8 cellular contexts compared by ENCODE assay signal in the genomic region with DNA sequence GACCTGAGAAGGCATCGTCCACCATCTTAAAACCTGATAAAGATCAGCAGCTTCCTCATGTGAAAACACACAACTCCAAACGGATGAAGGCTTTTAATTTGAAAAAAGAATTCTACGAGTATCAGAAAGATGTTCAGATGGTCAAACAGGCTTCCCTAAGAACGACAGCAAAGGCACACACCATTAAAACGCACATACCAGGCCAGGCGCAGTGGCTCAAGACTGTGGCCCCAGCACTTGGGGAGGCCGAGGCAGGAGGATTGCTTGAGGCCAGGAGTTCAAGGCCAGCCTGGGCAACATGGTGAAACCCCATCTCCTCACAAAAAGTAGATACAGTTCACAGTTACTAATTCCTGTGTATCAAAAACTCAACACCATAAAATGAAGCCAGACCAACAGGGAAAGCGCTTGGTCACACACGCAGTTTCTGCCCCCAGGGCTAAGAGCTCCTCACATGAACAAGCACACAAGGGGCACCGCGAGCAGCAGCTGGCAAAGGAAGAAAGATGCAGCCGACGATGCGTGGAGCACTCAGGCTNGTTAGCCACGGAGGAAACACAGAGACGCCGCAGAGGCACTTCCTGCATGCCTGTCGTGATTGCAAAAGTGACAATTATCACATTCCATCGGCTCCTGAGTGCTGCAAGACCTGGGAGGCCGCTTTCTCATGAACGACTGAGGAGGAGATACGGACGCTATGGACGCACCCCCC.
DNase-seq lines count a peak whose midpoint lies in the region; ATAC-seq and TF ChIP-seq lines count a peak whose summit lies in the region.

No MANE protein-coding gene starts in this region.

- no peak for TF ChIP-seq POLR2A in uterus (IDR thresholded peaks at IDR 0.05)

- no peaks in the 10 kb centered on the region for H3K4me1 ChIP-seq in uterus

- ATAC-seq in HG02852 (IDR thresholded peaks at IDR 0.05; ENCODE audit: unreplicated experiment) (no peak), HG02938 (IDR thresholded peaks at IDR 0.05; ENCODE audit: unreplicated experiment) (no peak)

- peaks cover 0 to 13% of the 10 kb centered on the region in 2 donors for H3K27me3 ChIP-seq in uterus

- TF ChIP-seq CTCF in uterus (IDR thresholded peaks at IDR 0.05): no peak

- peak; percentile 68 for DNase-seq in EL
- peak; percentile 68 for DNase-seq in NCI-H1105 treated with DMSO at 0.1 percent for 48 hours (lab: John Stamatoyannopoulos, UW)
- peak; percentile 41 for DNase-seq in activated CD4-positive, alpha-beta T cell treated with anti-CD3 and anti-CD28 coated beads, Interleukin-2, amount 50 U/mL, for 1 hour
- peak; percentile 64 for DNase-seq in foreskin melanocyte
- DNase-seq in uterus: no peak
- no peak for DNase-seq in hepatic stellate cell (ENCODE audit: low spot score)

- H3K4me3 ChIP-seq in uterus: no peak overlapping the region

- no peak overlapping the region for H3K27ac ChIP-seq in uterus

- H3K9me3 ChIP-seq in uterus: no peaks in the 10 kb centered on the region

- H3K36me3 ChIP-seq in uterus: no peaks in the 10 kb centered on the region

- intact Hi-C loops in uterus (cut with DNase I; ENCODE audit: low total_unique reads): no loop called here

Comparison
In these comparisons a context has a peak if more than half of its experiments do, and no peak if none do; other contexts are left out.
1. DNase-seq: peak in EL (single experiment), NCI-H1105 treated with DMSO at 0.1 percent for 48 hours (single experiment), activated CD4-positive, alpha-beta T cell treated with anti-CD3 and anti-CD28 coated beads, Interleukin-2, amount 50 U/mL, for 1 hour (single experiment) and foreskin melanocyte (single experiment); none in uterus (0 of 2) and hepatic stellate cell (single experiment).